ENCODE assay signal across 8 cellular contexts in genomic region chr11:47768090-47768620, GRCh38. TPM values are rescaled to one million over a fixed set of nuclear protein-coding genes. Genes with fewer than 3 reads are reported as not detected.
DNase-seq lines count a peak whose midpoint lies in the region; ATAC-seq, FAIRE-seq and TF ChIP-seq lines count a peak whose summit lies in the region.

No MANE protein-coding gene starts in this region.

- peaks cover 15% of the 10 kb centered on the region for H3K36me3 Mint-ChIP-seq in activated T-cell treated with anti-CD3 and anti-CD28 coated beads, Interleukin-2, amount 50 U/mL, for 4 hours (ENCODE audit: insufficient read depth)

- ATAC-seq in activated T-cell treated with anti-CD3 and anti-CD28 coated beads, Interleukin-2, amount 50 U/mL, for 4 hours = no peak
- ATAC-seq in thoracic aorta (ENCODE audit: insufficient number of reproducible peaks, low FRiP score, low read depth) (peak; percentile 57), GM21619 (IDR thresholded peaks at IDR 0.05; ENCODE audit: unreplicated experiment) (no peak)

- H3K4me1 Mint-ChIP-seq in activated T-cell treated with anti-CD3 and anti-CD28 coated beads, Interleukin-2, amount 50 U/mL, for 4 hours (ENCODE audit: low read depth) = peaks cover 19% of the 10 kb centered on the region

- no peaks in the 10 kb centered on the region for H3K27me3 Mint-ChIP-seq in activated T-cell treated with anti-CD3 and anti-CD28 coated beads, Interleukin-2, amount 50 U/mL, for 4 hours (ENCODE audit: low read depth)

- peaks cover 18 to 26% of the 10 kb centered on the region in 2 donors for H3K4me1 ChIP-seq in thoracic aorta (ENCODE audit: control insufficient read depth in 1 of 2, low read depth in 2 of 2)

- peak overlapping the region; percentile 94 to 98 for H3K27ac ChIP-seq in thoracic aorta

- peak overlapping the region; percentile 98 for H3K4me3 Mint-ChIP-seq in activated T-cell treated with anti-CD3 and anti-CD28 coated beads, Interleukin-2, amount 50 U/mL, for 4 hours

- H3K4me3 ChIP-seq in fibroblast of pulmonary artery (replicated peaks; ENCODE audit: low read depth, low read length) (peak overlapping the region; percentile 67), thoracic aorta (peak overlapping the region; percentile 89)

- DNase-seq in AG08395 (ENCODE audit: low spot score) (peak; percentile 73), H54 (ENCODE audit: insufficient read length, low spot score) (peak; percentile 62), NCI-H510A (lab: John Stamatoyannopoulos, UW) (peak; percentile 68), fibroblast of pulmonary artery (ENCODE audit: low read depth) (peak; percentile 86), myocyte (ENCODE audit: low read depth) (peak; percentile 93), thoracic aorta (ENCODE audit: low spot score) (no peak)
- no peak for DNase-seq in activated T-cell treated with anti-CD3 and anti-CD28 coated beads, Interleukin-2, amount 50 U/mL, for 4 hours

- TF ChIP-seq CTCF in fibroblast of pulmonary artery (IDR thresholded peaks at IDR 0.05; ENCODE audit: low read length, missing control alignments) (no peak), thoracic aorta (IDR thresholded peaks at IDR 0.05) (no peak)

- TF ChIP-seq POLR2A in H54 (IDR thresholded peaks at IDR 0.05; ENCODE audit: low read depth, low read length) = peak; percentile 66

- no peak for FAIRE-seq in H54 (lab: Jason Lieb, UNC)

- H3K36me3 ChIP-seq in thoracic aorta = peaks cover 3% of the 10 kb centered on the region

- no peaks in the 10 kb centered on the region for H3K27me3 ChIP-seq in thoracic aorta (replicated peaks; ENCODE audit: insufficient read depth)

- no peaks in the 10 kb centered on the region for H3K9me3 ChIP-seq in thoracic aorta

- no peaks in the 10 kb centered on the region for H3K9me3 Mint-ChIP-seq in activated T-cell treated with anti-CD3 and anti-CD28 coated beads, Interleukin-2, amount 50 U/mL, for 4 hours

RNA-seq across cellular contexts. Expression of gene FNBP4, which starts 1.0 kb away (rescaled TPM):
- total RNA-seq in activated T-cell treated with anti-CD3 and anti-CD28 coated beads, Interleukin-2, amount 50 U/mL, for 4 hours = 100 to 1,000 TPM; 113 to 129 (median 121) TPM
- total RNA-seq in myocyte (47.2 and 76.6 TPM in 2 replicates), thoracic aorta (100 to 1,000 TPM; 188 to 238 TPM)
- 30.8 TPM for polyA plus RNA-seq in myocyte (2012)

RNA-seq across cellular contexts. Expression of gene AGBL2, which starts 53.0 kb away (rescaled TPM):
- total RNA-seq in activated T-cell treated with anti-CD3 and anti-CD28 coated beads, Interleukin-2, amount 50 U/mL, for 4 hours = 1 to 10 TPM in 2 of 3 donors, under 1 TPM in 1; 0.83 to 2.0 (median 1.7) TPM
- total RNA-seq in myocyte (0.05 and 0.67 TPM in 2 replicates), thoracic aorta (under 1 TPM in 1 of 2 donors, not detected in 1; 0.95 TPM)
- polyA plus RNA-seq in myocyte (2012) = 1.5 TPM

Comparison
In these comparisons a context has a peak if more than half of its experiments do, and no peak if none do; other contexts are left out.
1. DNase-seq: peak in AG08395 (single experiment), H54 (single experiment), NCI-H510A (single experiment), fibroblast of pulmonary artery (single experiment) and myocyte (single experiment); none in activated T-cell treated with anti-CD3 and anti-CD28 coated beads, Interleukin-2, amount 50 U/mL, for 4 hours (single experiment) and thoracic aorta (single experiment).